32 cellular contexts compared by ENCODE assay signal in the genomic region with DNA sequence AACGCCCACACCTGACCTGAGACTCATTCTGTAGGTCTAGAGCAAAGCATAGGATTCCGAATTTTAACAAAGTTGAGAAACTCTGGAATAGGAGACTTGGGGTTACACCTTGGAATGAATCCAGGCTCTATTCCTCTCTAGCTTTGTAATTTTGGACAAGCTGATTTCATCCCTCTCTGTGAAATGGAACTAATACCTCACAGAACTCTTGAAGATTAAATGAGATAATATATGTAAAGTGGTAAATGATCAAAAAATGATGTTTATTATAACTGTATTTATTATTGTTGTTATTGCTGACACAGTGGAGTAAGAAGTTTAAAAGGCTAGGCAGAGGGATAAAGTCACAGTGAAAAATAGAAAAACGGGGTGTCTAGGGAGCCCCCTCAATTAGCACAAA. TPM values are rescaled to one million over a fixed set of nuclear protein-coding genes. Genes with fewer than 3 reads are reported as not detected.
"Had no signal": no experiment of that assay in that cellular context is flagged by ENCODE, and none has a peak within 500 bp of the region (broad histone marks: within the 10 kb centered on the region; RNA-seq: fewer than 3 reads in every experiment).

No MANE protein-coding gene starts in this region.

- H3K27ac Mint-ChIP-seq: immature natural killer cell; naive thymus-derived CD4-positive, alpha-beta T cell; natural killer cell treated with Interleukin-12 subunit alpha and Interleukin-12 subunit beta and Interleukin-15 and Interleukin-18, amount 100 ng/mL, for 72 hours; progenitor cell of endocrine pancreas; stimulated activated memory B cell treated with anti-CD40 and anti-IgM and Interleukin-4, amounts not matched to agents 10 μg/mL and 1 μg/mL and 100 μg/mL, for 72 hours; stimulated activated naive CD8-positive, alpha-beta T cell treated with anti-CD3 and anti-CD28 coated beads, Interleukin-15, amount 100 ng/mL, for 72 hours had no signal

- H3K9me3 ChIP-seq: left ventricle myocardium inferior, mucosa of descending colon, neutrophil, right atrium auricular region, right lobe of liver, tibial nerve, upper lobe of left lung, vagina had no signal

- H3K27me3 Mint-ChIP-seq: naive thymus-derived CD4-positive, alpha-beta T cell; natural killer cell treated with Interleukin-12 subunit alpha and Interleukin-12 subunit beta and Interleukin-15 and Interleukin-18, amount 100 ng/mL, for 72 hours; progenitor cell of endocrine pancreas; stimulated activated memory B cell treated with anti-CD40 and anti-IgM and Interleukin-4, amounts not matched to agents 10 μg/mL and 1 μg/mL and 100 μg/mL, for 72 hours; stimulated activated naive CD8-positive, alpha-beta T cell treated with anti-CD3 and anti-CD28 coated beads, Interleukin-15, amount 100 ng/mL, for 72 hours had no signal

- H3K36me3 ChIP-seq: neutrophil, right lobe of liver, vagina had no signal

- H3K4me3 Mint-ChIP-seq: immature natural killer cell; naive thymus-derived CD4-positive, alpha-beta T cell; natural killer cell treated with Interleukin-12 subunit alpha and Interleukin-12 subunit beta and Interleukin-15 and Interleukin-18, amount 100 ng/mL, for 72 hours; stimulated activated memory B cell treated with anti-CD40 and anti-IgM and Interleukin-4, amounts not matched to agents 10 μg/mL and 1 μg/mL and 100 μg/mL, for 72 hours; stimulated activated naive CD8-positive, alpha-beta T cell treated with anti-CD3 and anti-CD28 coated beads, Interleukin-15, amount 100 ng/mL, for 72 hours had no signal

- H3K27ac ChIP-seq: left ventricle myocardium inferior, neutrophil, right atrium auricular region, right lobe of liver, tibial nerve, upper lobe of left lung, vagina had no signal

- H3K9me3 Mint-ChIP-seq: immature natural killer cell; natural killer cell treated with Interleukin-12 subunit alpha and Interleukin-12 subunit beta and Interleukin-15 and Interleukin-18, amount 100 ng/mL, for 72 hours; stimulated activated memory B cell treated with anti-CD40 and anti-IgM and Interleukin-4, amounts not matched to agents 10 μg/mL and 1 μg/mL and 100 μg/mL, for 72 hours had no signal

- H3K4me1 ChIP-seq: right lobe of liver had no signal

- ATAC-seq: naive thymus-derived CD4-positive, alpha-beta T cell; natural killer cell treated with Interleukin-12 subunit alpha and Interleukin-12 subunit beta and Interleukin-15 and Interleukin-18, amount 100 ng/mL, for 72 hours; right lobe of liver; stimulated activated memory B cell treated with anti-CD40 and anti-IgM and Interleukin-4, amounts not matched to agents 10 μg/mL and 1 μg/mL and 100 μg/mL, for 72 hours; stimulated activated naive CD8-positive, alpha-beta T cell treated with anti-CD3 and anti-CD28 coated beads, Interleukin-15, amount 100 ng/mL, for 72 hours had no signal

- DNase-seq: hypothalamus; immature natural killer cell; left ventricle myocardium inferior; midbrain; naive thymus-derived CD4-positive, alpha-beta T cell; occipital lobe; right lobe of liver; stimulated activated CD4-positive, alpha-beta T cell treated with anti-CD3 and anti-CD28 coated beads, Interleukin-1b, Interleukin-23, amount 100 ng/mL, for 48 hours; stimulated activated CD4-positive, alpha-beta T cell treated with anti-CD3 and anti-CD28 coated beads, Interleukin-2, amount 100 ng/mL, for 48 hours; stimulated activated CD4-positive, alpha-beta T cell treated with anti-CD3 and anti-CD28 coated beads, Interleukin-4, amount 100 ng/mL, for 4 hours; stimulated activated CD8-positive, alpha-beta memory T cell treated with anti-CD3 and anti-CD28 coated beads, Interleukin-4, amount 100 ng/mL, for 48 hours; stimulated activated naive CD4-positive, alpha-beta T cell treated with Interleukin-2 at 50 U/mL for 16 hours; stimulated activated naive CD8-positive, alpha-beta T cell treated with anti-CD3 and anti-CD28 coated beads, Interleukin-15, amount 100 ng/mL, for 72 hours; substantia nigra; upper lobe of left lung had no signal

- H3K27me3 ChIP-seq: neutrophil, right atrium auricular region, right lobe of liver, tibial nerve, upper lobe of left lung, vagina had no signal

- H3K4me2 ChIP-seq: smooth muscle cell had no signal

- H3K4me3 ChIP-seq: left ventricle myocardium inferior, lung, mucosa of descending colon, right atrium auricular region, right lobe of liver, smooth muscle cell, tibial nerve, upper lobe of left lung, vagina had no signal

RNA-seq across cellular contexts. Expression of gene PLEKHS1, which starts 39.5 kb away (rescaled TPM):
- total RNA-seq: kidney epithelial cell, left ventricle myocardium inferior, myocyte, occipital lobe, progenitor cell of endocrine pancreas, pulmonary artery endothelial cell, right atrium auricular region, right lobe of liver, smooth muscle cell, temporal lobe, tibial nerve, vagina had no signal
- polyA plus RNA-seq: immature natural killer cell; naive thymus-derived CD4-positive, alpha-beta T cell; neural cell; smooth muscle cell had no signal

RNA-seq across cellular contexts. Expression of gene NRAP, which starts 48.2 kb away (rescaled TPM):
- total RNA-seq: kidney epithelial cell; lung; naive thymus-derived CD4-positive, alpha-beta T cell; natural killer cell treated with Interleukin-12 subunit alpha and Interleukin-12 subunit beta and Interleukin-15 and Interleukin-18, amount 100 ng/mL, for 72 hours; osteocyte; progenitor cell of endocrine pancreas; pulmonary artery endothelial cell; smooth muscle cell; temporal lobe; vagina had no signal
- polyA plus RNA-seq: immature natural killer cell; naive thymus-derived CD4-positive, alpha-beta T cell; neural cell; smooth muscle cell; urinary bladder had no signal
